15 cellular contexts compared by ENCODE assay signal in the genomic region with DNA sequence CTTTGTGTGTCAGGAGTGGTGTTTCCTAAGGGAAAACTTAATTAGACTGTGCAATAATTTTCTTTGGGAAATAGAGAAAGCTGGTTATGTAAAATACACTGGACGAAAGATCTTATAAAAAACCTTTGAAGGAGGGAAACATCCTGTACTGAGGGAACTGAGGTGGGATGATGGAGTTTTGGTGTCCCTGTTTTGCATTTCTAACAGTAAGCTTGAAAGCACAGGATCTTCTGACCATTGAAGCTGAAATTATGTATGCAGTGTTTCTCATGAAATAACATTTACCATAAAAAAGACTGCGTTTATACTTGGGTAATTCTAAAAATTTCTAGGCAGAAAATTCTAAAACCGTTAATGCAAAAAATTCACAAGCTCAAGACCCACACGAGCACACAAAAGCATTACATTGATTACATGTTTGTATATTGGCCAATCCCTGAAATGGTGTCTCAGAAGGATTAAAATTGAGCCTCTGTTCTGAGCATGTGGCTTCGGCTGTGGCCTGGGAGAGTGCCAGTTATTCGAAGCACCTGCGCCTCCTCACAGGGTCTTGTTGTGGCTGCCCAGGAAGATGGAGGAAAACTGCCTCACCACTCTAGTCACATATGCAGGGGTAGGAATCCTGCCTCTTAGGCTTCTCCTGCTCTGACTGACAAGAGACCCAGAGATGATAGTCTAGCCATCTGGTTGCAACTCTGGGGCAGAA. TPM values are rescaled to one million over a fixed set of nuclear protein-coding genes. Genes with fewer than 3 reads are reported as not detected.
DNase-seq lines count a peak whose midpoint lies in the region; ATAC-seq and TF ChIP-seq lines count a peak whose summit lies in the region.
"Had no signal": no experiment of that assay in that cellular context is flagged by ENCODE, and none has a peak within 500 bp of the region (broad histone marks: within the 10 kb centered on the region; RNA-seq: fewer than 3 reads in every experiment).

No MANE protein-coding gene starts in this region.

- H2AFZ ChIP-seq in DND-41 (ENCODE audit: low read depth, low read length) (0 out of 2 replicates have a peak overlapping the region, but pooled peaks have one; percentile 42), Loucy (ENCODE audit: low read length) (no peak overlapping the region), OCI-LY3 (ENCODE audit: low read depth, low read length) (no peak overlapping the region), neural progenitor cell (replicated peaks) (no peak overlapping the region)

- H3K9me2 ChIP-seq in Loucy (replicated peaks; ENCODE audit: low read depth, low read length): no peaks in the 10 kb centered on the region

- no peak overlapping the region for H3K4me3 Mint-ChIP-seq in neural progenitor cell
- H3K4me3 Mint-ChIP-seq: effector memory CD8-positive, alpha-beta T cell; T-helper 1 cell treated with Interleukin-12 subunit alpha and Interleukin-12 subunit beta and Interleukin-4 antibody, amounts not matched to agents 30 μg/mL and 1 μg/mL, for 36 hours had no signal

- ATAC-seq in DND-41 (ENCODE audit: insufficient read depth, low read depth): peak; percentile 97
- ATAC-seq: effector memory CD8-positive, alpha-beta T cell had no signal

- H3K9me3 ChIP-seq in DND-41 (ENCODE audit: insufficient read depth, low read length, severe bottlenecking) (no peaks in the 10 kb centered on the region), Loucy (ENCODE audit: insufficient read depth, low read depth, low read length) (no peaks in the 10 kb centered on the region), OCI-LY3 (ENCODE audit: insufficient read depth, low read length) (no peaks in the 10 kb centered on the region), neural progenitor cell (ENCODE audit: low read depth) (no peaks in the 10 kb centered on the region)
- H3K9me3 ChIP-seq: thyroid gland had no signal

- peaks cover 21% of the 10 kb centered on the region for H3K4me1 Mint-ChIP-seq in neural progenitor cell

- H3K9me3 Mint-ChIP-seq in neural progenitor cell: no peaks in the 10 kb centered on the region
- H3K9me3 Mint-ChIP-seq: activated T-helper 2 cell treated with anti-CD3 and anti-CD28 coated beads, Interferon-gamma antibody, Interleukin-2, Interleukin-4, amounts not matched to agents 10 μg/mL and 5 μg/mL and 100 μg/mL, durations not matched to agents 14 hours and 24 hours and 36 hours; effector memory CD8-positive, alpha-beta T cell; T-helper 1 cell treated with Interleukin-12 subunit alpha and Interleukin-12 subunit beta and Interleukin-4 antibody, amounts not matched to agents 30 μg/mL and 1 μg/mL, for 36 hours had no signal

- H3K27ac ChIP-seq in DND-41 (ENCODE audit: low read length) (peak overlapping the region; percentile 85), OCI-LY3 (ENCODE audit: low read length) (peak overlapping the region; percentile 100), neural progenitor cell (no peak overlapping the region)
- H3K27ac ChIP-seq: thyroid gland had no signal

- H4K20me1 ChIP-seq in DND-41 (ENCODE audit: insufficient read depth, low read length) (peaks cover 4% of the 10 kb centered on the region; the same call in 1 of the 2 replicates), Loucy (ENCODE audit: insufficient read depth, low read length, poor library complexity, severe bottlenecking) (peaks cover 5% of the 10 kb centered on the region), OCI-LY3 (ENCODE audit: insufficient read depth, low read length) (no peaks in the 10 kb centered on the region), neural progenitor cell (ENCODE audit: low read depth) (peaks cover 40% of the 10 kb centered on the region)

- H3K4me3 ChIP-seq in DND-41 (ENCODE audit: low read depth in 1 of 2, low read length in 2 of 2): no peak overlapping the region
- no peak overlapping the region for H3K4me3 ChIP-seq in Loucy (ENCODE audit: low read length, poor library complexity, severe bottlenecking)
- H3K4me3 ChIP-seq in OCI-LY3 (ENCODE audit: low read length): peak overlapping the region; percentile 70
- no peak overlapping the region for H3K4me3 ChIP-seq in neural progenitor cell
- H3K4me3 ChIP-seq: thyroid gland had no signal

- H3K4me2 ChIP-seq in DND-41 (ENCODE audit: insufficient read depth, low read length): peak overlapping the region; percentile 48
- no peak overlapping the region for H3K4me2 ChIP-seq in Loucy (ENCODE audit: low read depth, low read length, poor library complexity, severe bottlenecking)
- peak overlapping the region; percentile 97 for H3K4me2 ChIP-seq in OCI-LY3 (ENCODE audit: low read length)
- H3K4me2 ChIP-seq in neural progenitor cell: no peak overlapping the region

- peaks cover 82% of the 10 kb centered on the region for H3K79me2 ChIP-seq in DND-41 (ENCODE audit: insufficient read depth, low read length)
- H3K79me2 ChIP-seq in Loucy (ENCODE audit: insufficient read depth, low read length): peaks cover 71% of the 10 kb centered on the region
- H3K79me2 ChIP-seq in OCI-LY3 (ENCODE audit: low read length): peaks cover 98% of the 10 kb centered on the region
- H3K79me2 ChIP-seq in neural progenitor cell (ENCODE audit: low read depth): peaks cover 89% of the 10 kb centered on the region

- H3K9ac ChIP-seq in DND-41 (ENCODE audit: low read depth, low read length): peak overlapping the region; percentile 41
- peak overlapping the region; percentile 17 for H3K9ac ChIP-seq in Loucy (ENCODE audit: low read depth, low read length, poor library complexity, severe bottlenecking)
- peak overlapping the region; percentile 91 for H3K9ac ChIP-seq in OCI-LY3 (ENCODE audit: low read length)
- no peak overlapping the region for H3K9ac ChIP-seq in neural progenitor cell

- no peaks in the 10 kb centered on the region for H3K27me3 ChIP-seq in DND-41 (ENCODE audit: insufficient read depth, low read length, poor library complexity)
- no peaks in the 10 kb centered on the region for H3K27me3 ChIP-seq in Loucy (ENCODE audit: insufficient read depth, low read length, poor library complexity, severe bottlenecking)
- H3K27me3 ChIP-seq in OCI-LY3 (ENCODE audit: low read depth, low read length): no peaks in the 10 kb centered on the region
- H3K27me3 ChIP-seq in neural progenitor cell: no peaks in the 10 kb centered on the region
- H3K27me3 ChIP-seq: thyroid gland had no signal

- intact Hi-C loops in cardiac septum (cut with DNase I): no loop called here

- no peak for TF ChIP-seq CTCF in DND-41 (IDR thresholded peaks at IDR 0.05; ENCODE audit: borderline replicate concordance, extremely low read depth, low read length, poor library complexity, severe bottlenecking)
- TF ChIP-seq CTCF in Loucy (conservative IDR thresholded peaks at IDR 0.05; ENCODE audit: low read length): no peak
- TF ChIP-seq CTCF in OCI-LY3 (IDR thresholded peaks at IDR 0.05; ENCODE audit: low read depth, low read length): no peak
- no peak for TF ChIP-seq CTCF in neural progenitor cell (IDR thresholded peaks at IDR 0.05)

- H3K27me3 Mint-ChIP-seq in neural progenitor cell (ENCODE audit: insufficient read depth, low read depth): no peaks in the 10 kb centered on the region

- H3K36me3 ChIP-seq in DND-41 (ENCODE audit: insufficient read depth, low read length) (no peaks in the 10 kb centered on the region), Loucy (ENCODE audit: insufficient read depth, low read length) (no peaks in the 10 kb centered on the region), OCI-LY3 (replicated peaks; ENCODE audit: low read depth, low read length) (no peaks in the 10 kb centered on the region), neural progenitor cell (no peaks in the 10 kb centered on the region)
- H3K36me3 ChIP-seq: thyroid gland had no signal

- no peak overlapping the region for H3K27ac Mint-ChIP-seq in neural progenitor cell
- H3K27ac Mint-ChIP-seq: activated T-helper 2 cell treated with anti-CD3 and anti-CD28 coated beads, Interferon-gamma antibody, Interleukin-2, Interleukin-4, amounts not matched to agents 10 μg/mL and 5 μg/mL and 100 μg/mL, durations not matched to agents 14 hours and 24 hours and 36 hours; effector memory CD8-positive, alpha-beta T cell; T-helper 1 cell treated with Interleukin-12 subunit alpha and Interleukin-12 subunit beta and Interleukin-4 antibody, amounts not matched to agents 30 μg/mL and 1 μg/mL, for 36 hours had no signal

- no peaks in the 10 kb centered on the region for H3F3A ChIP-seq in Loucy (ENCODE audit: low read depth)
- H3F3A ChIP-seq in neural progenitor cell (ENCODE audit: low read depth): no peaks in the 10 kb centered on the region

- DNase-seq in DND-41: peak; percentile 82
- peak; percentile 29 for DNase-seq in neural progenitor cell (ENCODE audit: low spot score)
- no peak for DNase-seq in cardiac septum (ENCODE audit: low spot score)
- no peak for DNase-seq in stimulated activated CD4-positive, alpha-beta T cell treated with anti-CD3 and anti-CD28 coated beads, Interleukin-4, amount 100 ng/mL, for 4 hours
- DNase-seq in SHP77 (lab: John Stamatoyannopoulos, UW): no peak
- no peak for DNase-seq in activated effector memory CD4-positive, alpha-beta T cell treated with anti-CD3 and anti-CD28 coated beads, Interleukin-2, amount 50 U/mL, for 16 hours
- DNase-seq: activated CD4-positive, CD25-positive, alpha-beta regulatory T cell; effector memory CD8-positive, alpha-beta T cell; IMR-90; NCI-H526 treated with DMSO at 0.1 percent for 48 hours; thyroid gland had no signal

- no peaks in the 10 kb centered on the region for H3K36me3 Mint-ChIP-seq in neural progenitor cell

- peaks cover 56% of the 10 kb centered on the region for H3K4me1 ChIP-seq in DND-41 (ENCODE audit: insufficient read depth, low read length)
- peaks cover 15% of the 10 kb centered on the region for H3K4me1 ChIP-seq in Loucy (ENCODE audit: insufficient read depth, low read length, poor library complexity, severe bottlenecking)
- H3K4me1 ChIP-seq in OCI-LY3 (ENCODE audit: low read length): peaks cover 100% of the 10 kb centered on the region
- peaks cover 6% of the 10 kb centered on the region for H3K4me1 ChIP-seq in neural progenitor cell

RNA-seq across cellular contexts. Expression of gene JADE3, which starts 49.5 kb away (rescaled TPM):
- total RNA-seq in neural progenitor cell (ENCODE audit: low replicate concordance) (22.0 and 28.1 TPM in 2 replicates), cardiac septum (6.7 TPM)

Comparison
In these comparisons a context has a peak if more than half of its experiments do, and no peak if none do; other contexts are left out.
1. DNase-seq: peak in DND-41 (single experiment) and neural progenitor cell (single experiment); none in cardiac septum (single experiment), stimulated activated CD4-positive, alpha-beta T cell treated with anti-CD3 and anti-CD28 coated beads, Interleukin-4, amount 100 ng/mL, for 4 hours (0 of 2), SHP77 (0 of 2) and activated effector memory CD4-positive, alpha-beta T cell treated with anti-CD3 and anti-CD28 coated beads, Interleukin-2, amount 50 U/mL, for 16 hours (single experiment).
2. H3K4me2 ChIP-seq: peak in DND-41 (single experiment) and OCI-LY3 (single experiment); none in Loucy (single experiment) and neural progenitor cell (single experiment).